Comparison of ENCODE assay signal across 19 cellular contexts in genomic region chr13:111252449-111253124, GRCh38.
A peak's percentile ranks its signal among the peaks of the same experiment; 100 is the strongest.
DNase-seq lines count a peak whose midpoint lies in the region; ATAC-seq and TF ChIP-seq lines count a peak whose summit lies in the region.
"Had no signal": no experiment of that assay in that cellular context is flagged by ENCODE, and none has a peak within 500 bp of the region (broad histone marks: within the 10 kb centered on the region; RNA-seq: fewer than 3 reads in every experiment).

No MANE protein-coding gene starts in this region.

- no peak overlapping the region for H2BK5ac ChIP-seq in mesenchymal stem cell (ENCODE audit: low read depth, low read length, poor library complexity, severe bottlenecking)

- no TSS peak for BruUV-seq in Caco-2 (replicated peaks; lab: Mats Ljungman, UMichigan)

- DNase-seq in Caco-2 (no peak), ascending aorta (ENCODE audit: low spot score in 2 of 2) (no peak), heart left ventricle (peak in 2 of 5 donors; percentile 41 to 45), gastrocnemius medialis (no peak), NCI-H2029 treated with DMSO at 0.1 percent for 48 hours (lab: John Stamatoyannopoulos, UW) (no peak), NCI-H526 (lab: John Stamatoyannopoulos, UW) (no peak), mesenchymal stem cell (no peak), prostate gland (ENCODE audit: low spot score) (no peak)
- DNase-seq: activated CD4-positive, alpha-beta T cell treated with anti-CD3 and anti-CD28 coated beads for 48 hours; activated naive CD8-positive, alpha-beta T cell treated with anti-CD3 and anti-CD28 coated beads, Interleukin-2, amount 50 U/mL, for 24 hours; cerebellar nuclear complex; GOT3; NK-92 treated with Interleukin-12 subunit alpha and Interleukin-12 subunit beta, amount 100 ng/mL, for 24 hours; right lobe of liver; SHP77 treated with DMSO at 0.1 percent for 48 hours; stimulated activated CD4-positive, alpha-beta T cell treated with anti-CD3 and anti-CD28 coated beads, Interleukin-4, amount 100 ng/mL, for 4 hours; T1000 had no signal

- H2BK12ac ChIP-seq in mesenchymal stem cell (ENCODE audit: low read length in 2 of 2), result no peak overlapping the region

- H3K36me3 Mint-ChIP-seq in Caco-2 (ENCODE audit: insufficient read depth, unreplicated experiment), result peaks cover 49% of the 10 kb centered on the region

- H3K4me1 ChIP-seq in Caco-2, result peaks cover 9% of the 10 kb centered on the region
- H3K4me1 ChIP-seq in ascending aorta, result peaks cover 0 to 28% of the 10 kb centered on the region in 2 donors
- H3K4me1 ChIP-seq in heart left ventricle, result peaks cover 0 to 57% (median 32%) of the 10 kb centered on the region in 12 donors
- peaks cover 71 to 82% of the 10 kb centered on the region in 2 donors for H3K4me1 ChIP-seq in gastrocnemius medialis
- peaks cover 6% of the 10 kb centered on the region for H3K4me1 ChIP-seq in mesenchymal stem cell (ENCODE audit: control insufficient read depth, insufficient read depth, low read depth, low read length)
- peaks cover 15% of the 10 kb centered on the region for H3K4me1 ChIP-seq in prostate gland (replicated peaks)

- H3K23ac ChIP-seq in mesenchymal stem cell (ENCODE audit: low read length in 2 of 2), result no peak overlapping the region

- H3K4ac ChIP-seq in mesenchymal stem cell (ENCODE audit: low read depth in 1 of 2, low read length in 2 of 2), result no peak overlapping the region

- H3K4me3 Mint-ChIP-seq in Caco-2 (ENCODE audit: unreplicated experiment), result no peak overlapping the region
- H3K4me3 Mint-ChIP-seq: activated naive CD8-positive, alpha-beta T cell treated with anti-CD3 and anti-CD28 coated beads, Interleukin-2, amount 50 U/mL, for 24 hours had no signal

- no peaks in the 10 kb centered on the region for H3K27me3 ChIP-seq in Caco-2 (replicated peaks; ENCODE audit: control insufficient read depth, insufficient read depth, low read length)
- no peaks in the 10 kb centered on the region for H3K27me3 ChIP-seq in ascending aorta
- H3K27me3 ChIP-seq in heart left ventricle, result no peaks in the 10 kb centered on the region
- H3K27me3 ChIP-seq in gastrocnemius medialis, result no peaks in the 10 kb centered on the region
- no peaks in the 10 kb centered on the region for H3K27me3 ChIP-seq in mesenchymal stem cell (ENCODE audit: control insufficient read depth in 1 of 2, insufficient read depth in 1 of 2, low read length in 2 of 2)
- no peaks in the 10 kb centered on the region for H3K27me3 ChIP-seq in prostate gland (replicated peaks; ENCODE audit: insufficient read depth)
- H3K27me3 ChIP-seq: right lobe of liver had no signal

- no peak for TF ChIP-seq POLR2A in heart left ventricle (IDR thresholded peaks at IDR 0.05)
- no peak for TF ChIP-seq POLR2A in gastrocnemius medialis (IDR thresholded peaks at IDR 0.05)
- TF ChIP-seq POLR2A in prostate gland (IDR thresholded peaks at IDR 0.05), result no peak

- H2BK15ac ChIP-seq in mesenchymal stem cell (ENCODE audit: low read depth, poor library complexity, severe bottlenecking), result no peak overlapping the region

- ATAC-seq in heart left ventricle (peak; percentile 60 to 83 (median 74)), gastrocnemius medialis (peak; percentile 19 to 40)
- ATAC-seq: activated naive CD8-positive, alpha-beta T cell treated with anti-CD3 and anti-CD28 coated beads, Interleukin-2, amount 50 U/mL, for 24 hours; HepG2; right lobe of liver had no signal

- H3K4me3 ChIP-seq in Caco-2 (ENCODE audit: low read depth, low read length) (no peak overlapping the region), ascending aorta (no peak overlapping the region), heart left ventricle (no peak overlapping the region), gastrocnemius medialis (no peak overlapping the region), mesenchymal stem cell (ENCODE audit: insufficient read depth in 1 of 2, low read depth in 1 of 2, low read length in 2 of 2) (no peak overlapping the region), prostate gland (no peak overlapping the region)
- H3K4me3 ChIP-seq: right lobe of liver had no signal

- no peak overlapping the region for H3K9ac ChIP-seq in mesenchymal stem cell (ENCODE audit: low read length)

- in situ Hi-C loops in gastrocnemius medialis (cut with MboI; ENCODE audit: low sequenced_read_pairs in 4 of 4), result no loop called here

- H3K27ac ChIP-seq in ascending aorta (peak overlapping the region; percentile 30 to 61), heart left ventricle (peak overlapping the region in 11 of 12 donors; percentile 13 to 77 (median 53)), gastrocnemius medialis (peak overlapping the region; percentile 57 to 72 (median 68)), mesenchymal stem cell (ENCODE audit: low read length, poor library complexity, severe bottlenecking) (no peak overlapping the region), prostate gland (no peak overlapping the region)
- H3K27ac ChIP-seq: C4-2B, right lobe of liver had no signal

- no peak overlapping the region for H3K18ac ChIP-seq in mesenchymal stem cell (ENCODE audit: low read depth in 1 of 2, low read length in 2 of 2)

- no peak overlapping the region for H4K8ac ChIP-seq in mesenchymal stem cell (ENCODE audit: low read length)

- POLR2A ChIA-PET in Caco-2 (lab: Charles Lee), result no interaction called here

- peak overlapping the region; percentile 47 for H3K27ac Mint-ChIP-seq in Caco-2 (ENCODE audit: unreplicated experiment)
- H3K27ac Mint-ChIP-seq: activated naive CD8-positive, alpha-beta T cell treated with anti-CD3 and anti-CD28 coated beads, Interleukin-2, amount 50 U/mL, for 24 hours had no signal

- peaks cover 19% of the 10 kb centered on the region for H3K4me1 Mint-ChIP-seq in Caco-2 (ENCODE audit: low read depth, unreplicated experiment)
- H3K4me1 Mint-ChIP-seq: activated naive CD8-positive, alpha-beta T cell treated with anti-CD3 and anti-CD28 coated beads, Interleukin-2, amount 50 U/mL, for 24 hours had no signal

- H3K4me2 ChIP-seq in mesenchymal stem cell (ENCODE audit: low read length, poor library complexity, severe bottlenecking), result no peak overlapping the region

- no peak overlapping the region for H4K91ac ChIP-seq in mesenchymal stem cell (ENCODE audit: low read length)

- intact Hi-C loops in Caco-2 (cut with micrococcal nuclease; ENCODE audit: unreplicated experiment), result no loop called here
- intact Hi-C loops in ascending aorta (cut with DNase I), result no loop called here
- intact Hi-C loops in heart left ventricle (cut with DNase I), result no loop called here
- intact Hi-C loops in gastrocnemius medialis (cut with DNase I; ENCODE audit: low total_unique reads), result no loop called here
- intact Hi-C loops in prostate gland (cut with DNase I), result no loop called here

- H2BK120ac ChIP-seq in mesenchymal stem cell (ENCODE audit: low read depth, low read length), result no peak overlapping the region

- peaks cover 61% of the 10 kb centered on the region for H3K79me1 ChIP-seq in mesenchymal stem cell (replicated peaks; ENCODE audit: low read length, poor library complexity, severe bottlenecking)

- H3K14ac ChIP-seq in mesenchymal stem cell (ENCODE audit: low read length in 2 of 2), result no peak overlapping the region

- TF ChIP-seq CTCF in Caco-2 (IDR thresholded peaks at IDR 0.05; ENCODE audit: insufficient read depth in 1 of 2, low read depth in 1 of 2, low read length in 1 of 2, severe bottlenecking in 1 of 2, unreplicated experiment in 1 of 2) (no peak), ascending aorta (IDR thresholded peaks at IDR 0.05) (no peak), heart left ventricle (IDR thresholded peaks at IDR 0.05) (no peak), gastrocnemius medialis (IDR thresholded peaks at IDR 0.05 in 4 of 5, conservative IDR thresholded peaks at IDR 0.05 in 1 of 5) (no peak), prostate gland (IDR thresholded peaks at IDR 0.05) (no peak)

- H3K9me3 ChIP-seq in Caco-2, result no peaks in the 10 kb centered on the region
- no peaks in the 10 kb centered on the region for H3K9me3 ChIP-seq in ascending aorta
- H3K9me3 ChIP-seq in heart left ventricle, result no peaks in the 10 kb centered on the region
- H3K9me3 ChIP-seq in gastrocnemius medialis, result no peaks in the 10 kb centered on the region
- H3K9me3 ChIP-seq in mesenchymal stem cell (ENCODE audit: control insufficient read depth, low read length), result no peaks in the 10 kb centered on the region
- H3K9me3 ChIP-seq in prostate gland, result no peaks in the 10 kb centered on the region
- H3K9me3 ChIP-seq: right lobe of liver had no signal

- H3K27me3 Mint-ChIP-seq in Caco-2 (ENCODE audit: insufficient read depth, unreplicated experiment), result no peaks in the 10 kb centered on the region
- H3K27me3 Mint-ChIP-seq: activated naive CD8-positive, alpha-beta T cell treated with anti-CD3 and anti-CD28 coated beads, Interleukin-2, amount 50 U/mL, for 24 hours had no signal

- H3K36me3 ChIP-seq in Caco-2 (ENCODE audit: control insufficient read depth, insufficient read depth, low read length) (peaks cover 6% of the 10 kb centered on the region), ascending aorta (peaks cover 18 to 45% of the 10 kb centered on the region in 2 donors), heart left ventricle (peaks cover 0 to 85% (median 53%) of the 10 kb centered on the region in 9 donors), gastrocnemius medialis (peaks cover 0 to 12% of the 10 kb centered on the region in 2 donors), mesenchymal stem cell (ENCODE audit: control insufficient read depth in 1 of 2, insufficient read depth in 2 of 2, low read depth in 1 of 2, low read length in 2 of 2) (peaks cover 36 to 45% of the 10 kb centered on the region in 2 experiments), prostate gland (no peaks in the 10 kb centered on the region)

- 44 to 66% (median 51%) methylated on average over 4 of the region's 4 CpGs for WGBS in heart left ventricle, 4 donors
- WGBS in mesenchymal stem cell, result 100% methylated on average over 3 of the region's 4 CpGs
- 70% methylated on average over 4 of the region's 4 CpGs for WGBS in prostate gland

- CTCF ChIA-PET in Caco-2 (lab: Charles Lee), result no interaction called here

- H2AK5ac ChIP-seq in mesenchymal stem cell (ENCODE audit: low read length, severe bottlenecking), result no peak overlapping the region

- H2AFZ ChIP-seq in mesenchymal stem cell (ENCODE audit: low read depth, low read length), result no peak overlapping the region

- H3K9me3 Mint-ChIP-seq in Caco-2 (ENCODE audit: unreplicated experiment), result peaks cover 11% of the 10 kb centered on the region
- H3K9me3 Mint-ChIP-seq: activated naive CD8-positive, alpha-beta T cell treated with anti-CD3 and anti-CD28 coated beads, Interleukin-2, amount 50 U/mL, for 24 hours had no signal

Comparison
In these comparisons a context has a peak if more than half of its experiments do, and no peak if none do; other contexts are left out.
1. H3K27ac ChIP-seq: peak in ascending aorta (2 of 2), heart left ventricle (11 of 12) and gastrocnemius medialis (4 of 4); none in mesenchymal stem cell (single experiment) and prostate gland (0 of 2).